Comparison of ENCODE assay signal across 7 cellular contexts in the genomic region with DNA sequence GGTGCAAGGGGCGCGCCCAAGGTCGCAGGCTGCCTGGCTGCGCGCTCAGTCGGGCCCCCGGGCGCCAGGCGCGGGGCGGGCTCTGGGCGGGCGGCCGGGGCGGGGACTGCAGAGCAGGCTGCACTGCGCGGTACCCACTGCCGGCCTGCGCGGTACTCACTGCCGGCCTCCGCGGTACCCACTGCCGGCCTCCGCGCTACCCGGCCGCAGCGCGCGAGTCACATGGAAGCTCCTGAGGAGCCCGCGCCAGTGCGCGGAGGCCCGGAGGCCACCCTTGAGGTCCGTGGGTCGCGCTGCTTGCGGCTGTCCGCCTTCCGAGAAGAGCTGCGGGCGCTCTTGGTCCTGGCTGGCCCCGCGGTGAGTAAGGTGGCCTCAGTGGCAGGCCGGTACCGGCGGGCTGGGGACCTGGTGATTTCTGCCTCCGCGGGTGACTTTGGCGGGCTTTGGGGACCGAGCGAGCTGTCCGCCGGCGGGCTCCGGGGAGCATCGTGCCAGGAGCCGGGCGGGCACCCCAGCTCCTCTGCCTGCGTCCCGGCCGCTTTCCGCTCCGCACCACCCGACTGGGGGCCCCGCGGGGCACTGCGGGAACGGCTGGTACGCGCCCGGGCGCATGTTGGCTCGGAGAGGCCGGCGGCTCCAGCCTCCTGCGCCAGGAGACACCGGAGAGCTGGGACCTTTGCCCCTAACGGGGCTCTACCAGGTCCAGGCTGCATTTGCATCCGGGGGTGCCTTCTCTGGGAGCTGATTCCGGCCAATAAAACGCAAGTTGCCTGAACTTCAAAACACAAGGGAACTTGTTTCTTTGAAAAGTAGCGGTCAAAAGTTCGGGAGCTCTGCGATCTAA. TPM values are rescaled to one million over a fixed set of nuclear protein-coding genes. Genes with fewer than 3 reads are reported as not detected.
A peak's percentile ranks its signal among the peaks of the same experiment; 100 is the strongest.
DNase-seq lines count a peak whose midpoint lies in the region; ATAC-seq, FAIRE-seq and TF ChIP-seq lines count a peak whose summit lies in the region.

A gene with protein sequence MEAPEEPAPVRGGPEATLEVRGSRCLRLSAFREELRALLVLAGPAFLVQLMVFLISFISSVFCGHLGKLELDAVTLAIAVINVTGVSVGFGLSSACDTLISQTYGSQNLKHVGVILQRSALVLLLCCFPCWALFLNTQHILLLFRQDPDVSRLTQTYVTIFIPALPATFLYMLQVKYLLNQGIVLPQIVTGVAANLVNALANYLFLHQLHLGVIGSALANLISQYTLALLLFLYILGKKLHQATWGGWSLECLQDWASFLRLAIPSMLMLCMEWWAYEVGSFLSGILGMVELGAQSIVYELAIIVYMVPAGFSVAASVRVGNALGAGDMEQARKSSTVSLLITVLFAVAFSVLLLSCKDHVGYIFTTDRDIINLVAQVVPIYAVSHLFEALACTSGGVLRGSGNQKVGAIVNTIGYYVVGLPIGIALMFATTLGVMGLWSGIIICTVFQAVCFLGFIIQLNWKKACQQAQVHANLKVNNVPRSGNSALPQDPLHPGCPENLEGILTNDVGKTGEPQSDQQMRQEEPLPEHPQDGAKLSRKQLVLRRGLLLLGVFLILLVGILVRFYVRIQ (plus strand): TSS at position 137 of the 844 bp plus-strand sequence. CDS start 86 bp downstream, at position 223.

- TF ChIP-seq EP300 in H1 (IDR thresholded peaks at IDR 0.05; ENCODE audit: borderline replicate concordance in 1 of 2, low read depth in 2 of 2, low read length in 2 of 2), result no peak

- ATAC-seq in mucosa of descending colon (peak; percentile 83), upper lobe of right lung (peak; percentile 89), GM21515 (IDR thresholded peaks at IDR 0.05; ENCODE audit: unreplicated experiment) (no peak)

- no peak within 1 kb of the TSS for H3K23ac ChIP-seq in H1 (ENCODE audit: insufficient read length)

- no peaks in the 10 kb centered on the region for H3K79me2 ChIP-seq in H1 (ENCODE audit: control insufficient read depth in 1 of 2, insufficient read depth in 2 of 2, low read length in 2 of 2)

- H2BK12ac ChIP-seq in H1 (ENCODE audit: low read depth, low read length), result no peak within 1 kb of the TSS

- no peak within 1 kb of the TSS for H3K9ac ChIP-seq in H1 (replicated peaks in 1 of 4; ENCODE audit: extremely low read depth in 1 of 4, low read depth in 3 of 4, low read length in 3 of 4)

- no peaks in the 10 kb centered on the region for H3K79me1 ChIP-seq in H1 (ENCODE audit: low read depth, low read length)

- no peak within 1 kb of the TSS for H3K27ac ChIP-seq in SJSA1
- no peak within 1 kb of the TSS for H3K27ac ChIP-seq in H1 (ENCODE audit: low read depth, low read length)
- no peak within 1 kb of the TSS for H3K27ac ChIP-seq in upper lobe of right lung

- H3K56ac ChIP-seq in H1 (replicated peaks; ENCODE audit: insufficient read length, low read depth, low read length), result no peak within 1 kb of the TSS

- 0 out of 2 replicates have a peak within 1 kb of the TSS, but pooled peaks have one; percentile 32 for H2BK20ac ChIP-seq in H1 (ENCODE audit: low read length)

- H4K20me1 ChIP-seq in H1 (replicated peaks in 1 of 2; ENCODE audit: control insufficient read depth in 1 of 2, insufficient read depth in 2 of 2, low read length in 2 of 2), result peaks cover 0 to 2% of the 10 kb centered on the region in 2 experiments

- POLR2A ChIA-PET in H1 (lab: Charles Lee; ENCODE audit: partially characterized antibody), result interaction anchor here (0.6 to 1.6 kb wide), 4 partner anchors 13 to 114 kb away, joined by 3 to 4 read pairs (median 3); partner anchors contain the start of gene ALDH3A2

- H3K4me1 ChIP-seq in SJSA1 (replicated peaks), result peaks cover 12% of the 10 kb centered on the region
- peaks cover 3 to 14% (median 7%) of the 10 kb centered on the region in 4 experiments for H3K4me1 ChIP-seq in H1 (replicated peaks in 1 of 4; ENCODE audit: control insufficient read depth in 3 of 4, insufficient read depth in 4 of 4, low read length in 3 of 4)
- peaks cover 11% of the 10 kb centered on the region for H3K4me1 ChIP-seq in mucosa of descending colon (ENCODE audit: low read depth)
- peaks cover 11% of the 10 kb centered on the region for H3K4me1 ChIP-seq in upper lobe of right lung

- H3K23me2 ChIP-seq in H1 (ENCODE audit: low read depth, low read length), result peaks cover 9% of the 10 kb centered on the region; the same call in 1 of the 2 replicates

- FAIRE-seq in GM12892 (lab: Jason Lieb, UNC), result no peak
- FAIRE-seq in H1 (lab: Jason Lieb, UNC), result no peak

- H3K9me3 ChIP-seq in SJSA1 (replicated peaks) (no peaks in the 10 kb centered on the region), H1 (ENCODE audit: insufficient read depth in 2 of 2, low read depth in 1 of 2, low read length in 1 of 2) (no peaks in the 10 kb centered on the region), mucosa of descending colon (no peaks in the 10 kb centered on the region), upper lobe of right lung (no peaks in the 10 kb centered on the region)

- no peak within 1 kb of the TSS for H2AK5ac ChIP-seq in H1 (ENCODE audit: low read depth, low read length)

- CTCF ChIA-PET in H1 (lab: Charles Lee; ENCODE audit: partially characterized antibody), result interaction anchor here (0.7 to 2.6 kb wide), 11 partner anchors 20 to 233 kb away, joined by 3 to 8 read pairs (median 4); partner anchors contain the start of genes ALDH3A2 and B9D1

- H2BK120ac ChIP-seq in H1 (replicated peaks; ENCODE audit: low read depth, low read length), result no peak within 1 kb of the TSS

- H3K27me3 ChIP-seq in SJSA1 (replicated peaks) (peaks cover 70% of the 10 kb centered on the region), H1 (replicated peaks in 1 of 4; ENCODE audit: control insufficient read depth in 3 of 4, extremely low read depth in 1 of 4, insufficient read depth in 3 of 4, low read length in 3 of 4) (peaks cover 16 to 37% (median 32%) of the 10 kb centered on the region in 4 experiments), upper lobe of right lung (peaks cover 4% of the 10 kb centered on the region)

- H2BK5ac ChIP-seq in H1 (ENCODE audit: low read depth, low read length), result peak within 1 kb of the TSS; percentile 52; the same call in 1 of the 2 replicates

- H3K36me3 ChIP-seq in SJSA1 (no peaks in the 10 kb centered on the region), H1 (ENCODE audit: control insufficient read depth in 2 of 4, insufficient read depth in 4 of 4, low read length in 3 of 4) (no peaks in the 10 kb centered on the region; a peak in 1 of 8 replicates), mucosa of descending colon (ENCODE audit: low read depth) (no peaks in the 10 kb centered on the region), upper lobe of right lung (no peaks in the 10 kb centered on the region)

- TF ChIP-seq CTCF in H1 (IDR thresholded peaks at IDR 0.05; ENCODE audit: control extremely low read depth in 1 of 3, insufficient read depth in 1 of 3, low read depth in 1 of 3, low read length in 3 of 3), result no peak
- TF ChIP-seq CTCF in mucosa of descending colon (IDR thresholded peaks at IDR 0.05), result no peak
- no peak for TF ChIP-seq CTCF in upper lobe of right lung (IDR thresholded peaks at IDR 0.05)

- 5% methylated on average over 61 of the region's 87 CpGs; no CpG with 5 or more reads in 1 of the 2 experiments for WGBS in H1 (ENCODE audit: extremely low coverage in 1 of 2, insufficient coverage in 1 of 2, insufficient read length in 1 of 2, insufficient replicate concordance in 2 of 2, low coverage in 1 of 2, low lambda C conversion rate in 2 of 2, missing lambda C conversion rate in 1 of 2), 2 experiments

- no peak within 1 kb of the TSS for H3K14ac ChIP-seq in H1 (ENCODE audit: insufficient read length)

- peak within 1 kb of the TSS; percentile 17; the same call in 1 of the 2 replicates for H3K4me3 ChIP-seq in SJSA1
- peak within 1 kb of the TSS; percentile 45 to 77 (median 47) for H3K4me3 ChIP-seq in H1 (ENCODE audit: extremely low read depth in 1 of 4, insufficient read depth in 2 of 4, low read depth in 3 of 4, low read length in 4 of 4)
- no peak within 1 kb of the TSS for H3K4me3 ChIP-seq in mucosa of descending colon
- H3K4me3 ChIP-seq in upper lobe of right lung, result peak within 1 kb of the TSS; percentile 62

- H3K18ac ChIP-seq in H1 (ENCODE audit: extremely low read depth, low read length), result peak within 1 kb of the TSS; percentile 48

- H3K4ac ChIP-seq in H1 (replicated peaks; ENCODE audit: insufficient read length, low read depth, low read length), result no peak within 1 kb of the TSS

- no peak within 1 kb of the TSS for H4K5ac ChIP-seq in H1 (ENCODE audit: insufficient read length, low read depth, low read length)

- no peak within 1 kb of the TSS for H4K91ac ChIP-seq in H1 (replicated peaks; ENCODE audit: insufficient read length, low read length)

- TF ChIP-seq RAD21 in H1 (IDR thresholded peaks at IDR 0.05 in 1 of 2, conservative IDR thresholded peaks at IDR 0.05 in 1 of 2; ENCODE audit: low read depth in 2 of 2, low read length in 2 of 2), result no peak

- DNase-seq in GM12892 (ENCODE audit: insufficient read length), result peak; percentile 34
- no peak for DNase-seq in SJSA1 (ENCODE audit: low read depth in 1 of 2, low spot score in 2 of 2)
- peak in 1 of 2 experiments; percentile 67 for DNase-seq in H1 (ENCODE audit: low read depth in 1 of 2, low spot score in 2 of 2)
- no peak for DNase-seq in mucosa of descending colon
- peak; percentile 80 for DNase-seq in upper lobe of right lung
- DNase-seq in RKO (ENCODE audit: low spot score), result no peak

- H2BK15ac ChIP-seq in H1 (ENCODE audit: low read length), result peak within 1 kb of the TSS; percentile 72; the same call in 1 of the 2 replicates

- H2AFZ ChIP-seq in H1 (ENCODE audit: low read length), result no peak within 1 kb of the TSS

- peak within 1 kb of the TSS; percentile 58 to 84 for H3K4me2 ChIP-seq in H1 (ENCODE audit: insufficient read depth in 1 of 2, low read depth in 2 of 2, low read length in 2 of 2)

- intact Hi-C loops in mucosa of descending colon (cut with DNase I, micrococcal nuclease) (no loop called here), upper lobe of right lung (cut with DNase I) (no loop called here)

- no peak for TF ChIP-seq POLR2A in GM12892 (IDR thresholded peaks at IDR 0.05; ENCODE audit: low read depth, low read length)
- TF ChIP-seq POLR2A in H1 (IDR thresholded peaks at IDR 0.05; ENCODE audit: control extremely low read depth in 1 of 2, low read depth in 2 of 2, low read length in 2 of 2), result no peak

- H4K8ac ChIP-seq in H1 (ENCODE audit: extremely low read depth, insufficient read depth, low read length), result peak within 1 kb of the TSS; percentile 54; the same call in 1 of the 2 replicates

RNA-seq across cellular contexts. Expression of the gene that starts here (rescaled TPM):
- 3.3 TPM for polyA plus RNA-seq in GM12892 (2012; ENCODE audit: missing spikeins)
- not detected in 2 replicates for total RNA-seq in SJSA1 (2014; rRNA removed; shearing (Covaris generic))
- total RNA-seq in H1 (2021; fragmentation: NEBNext Ultra II Directional; extraction: Animal tissue kit (Norgen Biotek cat#: 25700)), result 1.5 and 2.2 TPM in 2 replicates
- 3.6 and 4.0 TPM in 2 replicates for polyA plus RNA-seq in H1 (2011; rRNA removed)
- 1.7 TPM for polyA plus RNA-seq in H1 (2011; cell fraction: cytosol; rRNA removed)
- polyA plus RNA-seq in H1 (2011; cell fraction: nucleus; rRNA removed), result 3.6 TPM
- 1.2 to 1.9 TPM (median 1.4 TPM) in 4 replicates for polyA plus RNA-seq in H1 (2012, experiment 1 of 2)
- 0.91 TPM for polyA plus RNA-seq in H1 (2012, experiment 2 of 2)
- 2.6 TPM for polyA plus RNA-seq in H1 (2013, experiment 1 of 2)
- polyA plus RNA-seq in H1 (2013, experiment 2 of 2), result 2.2 TPM
- polyA minus RNA-seq in H1 (2011; rRNA and poly(A)+ RNA removed), result 4.5 and 5.5 TPM in 2 replicates
- 3.0 TPM for polyA minus RNA-seq in H1 (2011; cell fraction: cytosol; rRNA and poly(A)+ RNA removed)
- polyA minus RNA-seq in H1 (2011; cell fraction: nucleus; rRNA and poly(A)+ RNA removed), result 0.60 TPM
- total RNA-seq in mucosa of descending colon (1 to 10 TPM; 1.0 to 2.9 (median 2.3) TPM), upper lobe of right lung (13.4 TPM)

Comparison
In these comparisons a context has a peak if more than half of its experiments do, and no peak if none do; other contexts are left out.
1. DNase-seq: peak in GM12892 (single experiment) and upper lobe of right lung (single experiment); none in SJSA1 (0 of 2), mucosa of descending colon (0 of 3) and RKO (single experiment).